8 cellular contexts compared by ENCODE assay signal in genomic region chr7:108569381-108570145, GRCh38. TPM values are rescaled to one million over a fixed set of nuclear protein-coding genes. Genes with fewer than 3 reads are reported as not detected.
DNase-seq lines count a peak whose midpoint lies in the region; TF ChIP-seq lines count a peak whose summit lies in the region.

DNAJB9 (plus strand) TSS chr7:108569874; CDS start chr7:108571727, 1,853 bp downstream.
THAP5 (minus strand) TSS chr7:108569706; CDS start chr7:108569569, 137 bp downstream.

- H3K36me3 Mint-ChIP-seq in H9 (ENCODE audit: insufficient read depth in 1 of 3, low read depth in 3 of 3), result peaks cover 17 to 36% (median 34%) of the 10 kb centered on the region in 3 experiments; a peak in 6 of 7 replicates
- peaks cover 42% of the 10 kb centered on the region for H3K36me3 Mint-ChIP-seq in nephron (ENCODE audit: low read depth)
- H3K36me3 Mint-ChIP-seq in stimulated activated naive CD8-positive, alpha-beta T cell treated with anti-CD3 and anti-CD28 coated beads, Interleukin-15, Interleukin-2, amounts not matched to agents 100 ng/mL and 50 ng/mL, for 24 hours (ENCODE audit: low read depth), result peaks cover 51% of the 10 kb centered on the region

- H3K27ac ChIP-seq in H9 (ENCODE audit: insufficient read length, low read depth, low read length), result peak within 1 kb of the TSS; percentile 40

- H4K20me1 ChIP-seq in H9 (ENCODE audit: control insufficient read depth, insufficient read depth, insufficient read length), result no peaks in the 10 kb centered on the region

- no peak within 1 kb of the TSS for H2BK120ac ChIP-seq in H9 (ENCODE audit: low read depth, low read length, poor library complexity, severe bottlenecking)

- H2BK15ac ChIP-seq in H9 (ENCODE audit: low read depth, low read length), result no peak within 1 kb of the TSS

- peaks cover 14% of the 10 kb centered on the region for H3K23me2 ChIP-seq in H9 (ENCODE audit: insufficient read length, low read depth, low read length, poor library complexity, severe bottlenecking)

- H3K4me2 ChIP-seq in H9 (ENCODE audit: insufficient read depth, insufficient read length, low read length), result peak within 1 kb of the TSS; percentile 96

- H3K4me1 Mint-ChIP-seq in H9 (peaks cover 25 to 26% of the 10 kb centered on the region in 2 experiments), nephron (peaks cover 31% of the 10 kb centered on the region)
- peaks cover 66% of the 10 kb centered on the region for H3K4me1 Mint-ChIP-seq in stimulated activated naive CD8-positive, alpha-beta T cell treated with anti-CD3 and anti-CD28 coated beads, Interleukin-15, Interleukin-2, amounts not matched to agents 100 ng/mL and 50 ng/mL, for 24 hours (ENCODE audit: low read depth)

- H3K23ac ChIP-seq in H9 (ENCODE audit: insufficient read length, low read depth, low read length), result no peak within 1 kb of the TSS

- peak within 1 kb of the TSS; percentile 88 for H3K9ac ChIP-seq in H9 (ENCODE audit: extremely low read depth, insufficient read length, low read length)

- no peak within 1 kb of the TSS for H2BK20ac ChIP-seq in H9 (ENCODE audit: low read depth, low read length, poor library complexity, severe bottlenecking)

- H3K4me1 ChIP-seq in H9 (ENCODE audit: insufficient read depth, low read length), result no peaks in the 10 kb centered on the region

- H3K9me3 ChIP-seq in H9 (ENCODE audit: control insufficient read depth, low read depth, low read length) (no peaks in the 10 kb centered on the region), MG63 (no peaks in the 10 kb centered on the region)

- H2BK5ac ChIP-seq in H9 (ENCODE audit: insufficient read length, low read length), result peak within 1 kb of the TSS; percentile 21

- H2AK5ac ChIP-seq in H9 (ENCODE audit: insufficient read length, low read length), result no peak within 1 kb of the TSS

- H3K79me1 ChIP-seq in H9 (ENCODE audit: insufficient read depth, low read depth, low read length, poor library complexity, severe bottlenecking), result peaks cover 3% of the 10 kb centered on the region

- peaks cover 5% of the 10 kb centered on the region; the same call in 1 of the 2 replicates for H3K79me2 ChIP-seq in H9 (ENCODE audit: insufficient read depth, low read length)

- DNase-seq in ELR (ENCODE audit: low read depth) (peak; percentile 99), H9 (peak; percentile 99), MG63 (peak; percentile 97), SHP77 treated with DMSO at 0.1 percent for 48 hours (lab: John Stamatoyannopoulos, UW) (peak; percentile 96), activated gamma-delta T cell (lab: John Stamatoyannopoulos, UW) (peak; percentile 95), fibroblast of the aortic adventitia (ENCODE audit: low read depth) (peak; percentile 99)

- no CpG with 5 or more reads among the region's 65 CpGs for WGBS in H9 (ENCODE audit: extremely low coverage, insufficient read length, low lambda C conversion rate)

- peak within 1 kb of the TSS; percentile 55 for H2BK12ac ChIP-seq in H9 (ENCODE audit: insufficient read length, low read depth, low read length)

- H3T11ph ChIP-seq in H9 (ENCODE audit: low read length), result no peak within 1 kb of the TSS

- peak within 1 kb of the TSS; percentile 82 for H3K4me3 ChIP-seq in MG63
- H3K4me3 ChIP-seq in fibroblast of the aortic adventitia (ENCODE audit: low read depth, low read length), result peak within 1 kb of the TSS; percentile 92

- H3K27ac Mint-ChIP-seq in H9 (peak within 1 kb of the TSS; percentile 98 to 100 (median 98)), nephron (peak within 1 kb of the TSS; percentile 84 to 98 (median 95))
- peak within 1 kb of the TSS; percentile 99 for H3K27ac Mint-ChIP-seq in stimulated activated naive CD8-positive, alpha-beta T cell treated with anti-CD3 and anti-CD28 coated beads, Interleukin-15, Interleukin-2, amounts not matched to agents 100 ng/mL and 50 ng/mL, for 24 hours

- H3K27me3 ChIP-seq in H9 (ENCODE audit: insufficient read depth, low read length) (no peaks in the 10 kb centered on the region), MG63 (no peaks in the 10 kb centered on the region)

- H3K36me3 ChIP-seq in MG63, result peaks cover 31% of the 10 kb centered on the region

- peak within 1 kb of the TSS; percentile 11 for H2AFZ ChIP-seq in H9 (ENCODE audit: low read length)

- H3K14ac ChIP-seq in H9 (ENCODE audit: insufficient read depth, low read length), result peak within 1 kb of the TSS; percentile 98

- no peak within 1 kb of the TSS for H4K8ac ChIP-seq in H9 (replicated peaks; ENCODE audit: insufficient read length, low read depth, low read length)

- peak within 1 kb of the TSS; percentile 94 to 97 for H3K4me3 Mint-ChIP-seq in H9
- H3K4me3 Mint-ChIP-seq in nephron, result peak within 1 kb of the TSS; percentile 90 to 95 (median 94)
- H3K4me3 Mint-ChIP-seq in stimulated activated naive CD8-positive, alpha-beta T cell treated with anti-CD3 and anti-CD28 coated beads, Interleukin-15, Interleukin-2, amounts not matched to agents 100 ng/mL and 50 ng/mL, for 24 hours, result peak within 1 kb of the TSS; percentile 99

- peak within 1 kb of the TSS; percentile 43 for H4K91ac ChIP-seq in H9 (ENCODE audit: insufficient read length, low read depth, low read length)

- H3K27me3 Mint-ChIP-seq in H9 (ENCODE audit: low read depth) (no peaks in the 10 kb centered on the region; the same call in 1 of the 2 replicates), nephron (ENCODE audit: low read depth) (no peaks in the 10 kb centered on the region)
- no peaks in the 10 kb centered on the region for H3K27me3 Mint-ChIP-seq in stimulated activated naive CD8-positive, alpha-beta T cell treated with anti-CD3 and anti-CD28 coated beads, Interleukin-15, Interleukin-2, amounts not matched to agents 100 ng/mL and 50 ng/mL, for 24 hours

- TF ChIP-seq CTCF in H9 (conservative IDR thresholded peaks at IDR 0.05) (no peak), fibroblast of the aortic adventitia (IDR thresholded peaks at IDR 0.05; ENCODE audit: insufficient read depth, low read length) (no peak), nephron (IDR thresholded peaks at IDR 0.05; ENCODE audit: unreplicated experiment in 3 of 3) (no peak)

- peak within 1 kb of the TSS; percentile 49 for H4K5ac ChIP-seq in H9 (ENCODE audit: insufficient read length, low read depth, low read length)

- peaks cover 0 to 2% of the 10 kb centered on the region in 2 experiments; a peak in 2 of 5 replicates for H3K9me3 Mint-ChIP-seq in H9
- peaks cover 6% of the 10 kb centered on the region for H3K9me3 Mint-ChIP-seq in nephron
- H3K9me3 Mint-ChIP-seq in stimulated activated naive CD8-positive, alpha-beta T cell treated with anti-CD3 and anti-CD28 coated beads, Interleukin-15, Interleukin-2, amounts not matched to agents 100 ng/mL and 50 ng/mL, for 24 hours, result peaks cover 3% of the 10 kb centered on the region

- no peak within 1 kb of the TSS; the same call in 1 of the 2 replicates for H3K4ac ChIP-seq in H9 (ENCODE audit: low read depth, low read length)

- peak within 1 kb of the TSS; percentile 77 for H3K18ac ChIP-seq in H9 (ENCODE audit: insufficient read length, low read depth, low read length)

- H3K56ac ChIP-seq in H9 (ENCODE audit: insufficient read length, low read depth, low read length), result no peak within 1 kb of the TSS

RNA-seq across cellular contexts. Expression of gene DNAJB9, which starts in this region (rescaled TPM):
- total RNA-seq in H9 (2021) (11.3 TPM in 2 replicates), fibroblast of the aortic adventitia (ENCODE audit: low replicate concordance) (19.1 and 39.9 TPM in 2 replicates)
- 13.9 and 37.2 TPM in 2 replicates for total RNA-seq in MG63 (2014; rRNA removed; shearing (Covaris generic); ENCODE audit: low replicate concordance)

RNA-seq across cellular contexts. Expression of gene THAP5, which starts in this region (rescaled TPM):
- total RNA-seq in H9 (2021), result 18.3 and 20.6 TPM in 2 replicates
- 12.6 and 40.4 TPM in 2 replicates for total RNA-seq in MG63 (2014; rRNA removed; shearing (Covaris generic); ENCODE audit: low replicate concordance)
- total RNA-seq in fibroblast of the aortic adventitia (ENCODE audit: low replicate concordance), result 20.5 and 39.6 TPM in 2 replicates

Comparison
In these comparisons a context has a peak if more than half of its experiments do, and no peak if none do; other contexts are left out.
1. Peak in every context shown above with its lines: DNase-seq, H3K4me3 ChIP-seq and H3K27ac ChIP-seq.